8 cellular contexts compared by ENCODE assay signal in genomic region chr6:111427341-111428116, GRCh38. TPM values are rescaled to one million over a fixed set of nuclear protein-coding genes. Genes with fewer than 3 reads are reported as not detected.
DNase-seq lines count a peak whose midpoint lies in the region; ATAC-seq, FAIRE-seq and TF ChIP-seq lines count a peak whose summit lies in the region.

No MANE protein-coding gene starts in this region.

- H3K36me3 ChIP-seq in BJ (ENCODE audit: control insufficient read depth, insufficient read depth, low read length) (no peaks in the 10 kb centered on the region), kidney (ENCODE audit: control insufficient read depth in 1 of 2, insufficient read depth in 2 of 2, low read length in 2 of 2) (no peaks in the 10 kb centered on the region)

- H3K9me3 ChIP-seq in kidney (ENCODE audit: control insufficient read depth in 1 of 2, low read length in 2 of 2), result no peaks in the 10 kb centered on the region

- intact Hi-C loops in left colon (cut with DNase I, micrococcal nuclease), result no loop called here
- intact Hi-C loops in kidney (cut with DNase I), result no loop called here

- TF ChIP-seq CTCF in BJ (IDR thresholded peaks at IDR 0.05; ENCODE audit: insufficient read depth, low read depth, low read length), result no peak
- TF ChIP-seq CTCF in WI38 (IDR thresholded peaks at IDR 0.05; ENCODE audit: low read depth, low read length), result no peak
- TF ChIP-seq CTCF in kidney (IDR thresholded peaks at IDR 0.05; ENCODE audit: borderline replicate concordance, extremely low read depth, insufficient read depth), result no peak

- CTCF ChIA-PET in BJ (lab: Yijun Ruan, JAX), result interaction anchor here (0.7 kb wide), 1 partner anchor 158 kb away, joined by 3 read pairs; no protein-coding TSS in a partner anchor

- no peaks in the 10 kb centered on the region for H3K27me3 ChIP-seq in BJ (ENCODE audit: control insufficient read depth, insufficient read depth, low read length)

- no peak overlapping the region for H3K27ac ChIP-seq in kidney (ENCODE audit: low read depth in 2 of 2, low read length in 2 of 2)

- peak; percentile 55 for DNase-seq in BJ (ENCODE audit: low read depth)
- DNase-seq in GM19239 (ENCODE audit: insufficient read length, low spot score), result peak; percentile 44
- DNase-seq in HPDE6-E6E7 (ENCODE audit: extremely low spot score), result peak; percentile 52
- DNase-seq in left colon, result no peak
- DNase-seq in kidney, result no peak
- DNase-seq in cerebellar nuclear complex (lab: John Stamatoyannopoulos, UW), result no peak

- H3K4me3 ChIP-seq in BJ (ENCODE audit: low read depth, low read length) (no peak overlapping the region), WI38 (ENCODE audit: low read depth, low read length) (peak overlapping the region; percentile 11; the same call in 1 of the 2 replicates), kidney (ENCODE audit: low read length in 2 of 2) (no peak overlapping the region)

- no peak overlapping the region for H3K9ac ChIP-seq in kidney (ENCODE audit: low read length in 2 of 2)

- ATAC-seq in left colon (peak; percentile 65), HG02571 (IDR thresholded peaks at IDR 0.05; ENCODE audit: unreplicated experiment) (no peak)

- POLR2A ChIA-PET in BJ (lab: Charles Lee), result no interaction called here

- peaks cover 0 to 7% of the 10 kb centered on the region in 2 donors for H3K4me1 ChIP-seq in kidney (ENCODE audit: control insufficient read depth in 1 of 2, insufficient read depth in 1 of 2, low read depth in 1 of 2, low read length in 2 of 2)

- FAIRE-seq in GM19239 (lab: Jason Lieb, UNC), result peak; percentile 40
- no peak for FAIRE-seq in kidney (lab: Jason Lieb, UNC)

RNA-seq across cellular contexts. Expression of gene REV3L, which starts 55.5 kb away (rescaled TPM):
- 19.1 and 33.1 TPM in 2 replicates for polyA plus RNA-seq in BJ (2011; rRNA removed)
- polyA minus RNA-seq in BJ (2011; rRNA and poly(A)+ RNA removed), result 29.6 and 31.5 TPM in 2 replicates
- total RNA-seq in left colon, result 10 to 100 TPM; 13.9 to 21.4 TPM
- 30.0 TPM for total RNA-seq in kidney
- polyA plus RNA-seq in kidney (ENCODE audit: insufficient read depth, low read depth, low replicate concordance), result 4.4 TPM

Comparison
In these comparisons a context has a peak if more than half of its experiments do, and no peak if none do; other contexts are left out.
1. DNase-seq: peak in BJ (single experiment), GM19239 (single experiment) and HPDE6-E6E7 (single experiment); none in left colon (0 of 2), kidney (single experiment) and cerebellar nuclear complex (0 of 2).